In genomic region chr3:149214702-149215101, GRCh38 we compare ENCODE assay signal across 15 cellular contexts. TPM values are rescaled to one million over a fixed set of nuclear protein-coding genes. Genes with fewer than 3 reads are reported as not detected.
A peak's percentile ranks its signal among the peaks of the same experiment; 100 is the strongest.
DNase-seq lines count a peak whose midpoint lies in the region; ATAC-seq, FAIRE-seq and TF ChIP-seq lines count a peak whose summit lies in the region.
"Had no signal": no experiment of that assay in that cellular context is flagged by ENCODE, and none has a peak within 500 bp of the region (broad histone marks: within the 10 kb centered on the region; RNA-seq: fewer than 3 reads in every experiment).

No MANE protein-coding gene starts in this region.

- peak overlapping the region; percentile 35; the same call in 1 of the 2 replicates for H2AFZ ChIP-seq in GM23338

- no peak for TF ChIP-seq RAD21 in A549 (conservative IDR thresholded peaks at IDR 0.05 in 1 of 2, IDR thresholded peaks at IDR 0.05 in 1 of 2)

- CTCF ChIA-PET in A549 (lab: Yijun Ruan, JAX): no interaction called here
- CTCF ChIA-PET in Panc1 (lab: Charles Lee): no interaction called here

- WGBS in A549 (ENCODE audit: missing lambda C conversion rate): 9% methylated on average over 1 of the region's 1 CpG
- 36% methylated on average over 1 of the region's 1 CpG for WGBS in right lobe of liver (ENCODE audit: insufficient coverage, low coverage, low lambda C conversion rate, missing lambda C conversion rate)

- H4K20me1 ChIP-seq in GM23338 (replicated peaks; ENCODE audit: insufficient read depth): no peaks in the 10 kb centered on the region

- BruUV-seq in Panc1 (replicated peaks; lab: Mats Ljungman, UMichigan): no TSS peak

- H3K79me2 ChIP-seq in GM23338 (replicated peaks; ENCODE audit: insufficient read depth): no peaks in the 10 kb centered on the region

- H3K36me3 Mint-ChIP-seq in GM23338 (ENCODE audit: low read depth): peaks cover 3% of the 10 kb centered on the region; the same call in 1 of the 3 replicates
- H3K36me3 Mint-ChIP-seq: CD8-positive, alpha-beta T cell had no signal

- TF ChIP-seq CTCF in A549 (IDR thresholded peaks at IDR 0.05): no peak
- no peak for TF ChIP-seq CTCF in GM23338 (conservative IDR thresholded peaks at IDR 0.05; ENCODE audit: low read depth in 2 of 2)
- no peak for TF ChIP-seq CTCF in Panc1 (IDR thresholded peaks at IDR 0.05)
- TF ChIP-seq CTCF in right lobe of liver (IDR thresholded peaks at IDR 0.05): no peak
- TF ChIP-seq CTCF in lower lobe of right lung (IDR thresholded peaks at IDR 0.05): no peak
- TF ChIP-seq CTCF in GM20000 (IDR thresholded peaks at IDR 0.05; ENCODE audit: extremely low read depth, missing control alignments): no peak

- 0 out of 2 replicates have a peak, but pooled peaks cover 3% of the 10 kb centered on the region for H3K9me2 ChIP-seq in GM23338 (ENCODE audit: insufficient read depth)

- peak overlapping the region; percentile 56 for H3K4me2 ChIP-seq in A549
- H3K4me2 ChIP-seq in GM23338: no peak overlapping the region

- H3K4me1 ChIP-seq in A549: peaks cover 34% of the 10 kb centered on the region
- H3K4me1 ChIP-seq in GM23338 (ENCODE audit: insufficient read depth): peaks cover 7% of the 10 kb centered on the region
- H3K4me1 ChIP-seq in Panc1 (ENCODE audit: control insufficient read depth, insufficient read depth, low read length): peaks cover 33% of the 10 kb centered on the region
- peaks cover 0 to 24% (median 6%) of the 10 kb centered on the region in 4 donors for H3K4me1 ChIP-seq in right lobe of liver
- peaks cover 21% of the 10 kb centered on the region for H3K4me1 ChIP-seq in lower lobe of right lung

- no peak overlapping the region for H3K4me3 ChIP-seq in A549
- H3K4me3 ChIP-seq in GM23338: no peak overlapping the region
- H3K4me3 ChIP-seq in Panc1 (ENCODE audit: low read depth in 2 of 2, low read length in 2 of 2): no peak overlapping the region
- H3K4me3 ChIP-seq in right lobe of liver: peak overlapping the region in 2 of 3 donors; percentile 61 to 63
- no peak overlapping the region for H3K4me3 ChIP-seq in lower lobe of right lung

- TF ChIP-seq POLR2A in A549 (IDR thresholded peaks at IDR 0.05; ENCODE audit: low read length) (no peak), right lobe of liver (IDR thresholded peaks at IDR 0.05) (peak; percentile 18), GM12892 (IDR thresholded peaks at IDR 0.05; ENCODE audit: low read depth, low read length) (no peak)

- H3K9me3 ChIP-seq in A549: no peaks in the 10 kb centered on the region
- H3K9me3 ChIP-seq in Panc1 (ENCODE audit: control insufficient read depth, insufficient read depth, low read depth, low read length): no peaks in the 10 kb centered on the region
- H3K9me3 ChIP-seq in right lobe of liver: no peaks in the 10 kb centered on the region
- no peaks in the 10 kb centered on the region for H3K9me3 ChIP-seq in lower lobe of right lung
- H3K9me3 ChIP-seq: BE2C had no signal

- H3K9me3 Mint-ChIP-seq in GM23338: no peaks in the 10 kb centered on the region
- H3K9me3 Mint-ChIP-seq: CD8-positive, alpha-beta T cell had no signal

- peaks cover 3% of the 10 kb centered on the region for H3K27me3 Mint-ChIP-seq in GM23338 (ENCODE audit: insufficient read depth, low read depth, poor library complexity)

- FAIRE-seq in A549 (lab: Jason Lieb, UNC) (no peak), GM12892 (lab: Jason Lieb, UNC) (no peak)

- ATAC-seq in A549 (peak in 1 of 2 experiments; percentile 51; a peak in 3 of 6 replicates), GM23338 (no peak), Panc1 (no peak), right lobe of liver (peak; percentile 20 to 78 (median 64)), lower lobe of right lung (no peak)
- ATAC-seq: CD8-positive, alpha-beta T cell; PC-3 had no signal

- no peaks in the 10 kb centered on the region for H3K27me3 ChIP-seq in GM23338 (ENCODE audit: insufficient read depth)
- no peaks in the 10 kb centered on the region for H3K27me3 ChIP-seq in Panc1 (ENCODE audit: control insufficient read depth, insufficient read depth, low read length)
- H3K27me3 ChIP-seq in right lobe of liver: no peaks in the 10 kb centered on the region
- no peaks in the 10 kb centered on the region for H3K27me3 ChIP-seq in lower lobe of right lung (ENCODE audit: low read depth)
- H3K27me3 ChIP-seq: BE2C had no signal

- POLR2A ChIA-PET in A549 (lab: Yijun Ruan, JAX): interaction anchor here (0.5 kb wide), 1 partner anchor 31 kb away, joined by 3 read pairs; no protein-coding TSS in a partner anchor
- POLR2A ChIA-PET in Panc1 (lab: Charles Lee): no interaction called here

- H3F3A ChIP-seq in GM23338 (replicated peaks; ENCODE audit: low read depth): no peaks in the 10 kb centered on the region

- no peak overlapping the region for H3K27ac Mint-ChIP-seq in GM23338
- H3K27ac Mint-ChIP-seq: CD8-positive, alpha-beta T cell had no signal

- no peak for TF ChIP-seq EP300 in A549 (IDR thresholded peaks at IDR 0.05)

- H3K36me3 ChIP-seq in GM23338 (ENCODE audit: insufficient read depth) (no peaks in the 10 kb centered on the region), Panc1 (ENCODE audit: control insufficient read depth, insufficient read depth, low read length) (no peaks in the 10 kb centered on the region), right lobe of liver (peaks cover 0 to 30% (median 14%) of the 10 kb centered on the region in 4 donors), lower lobe of right lung (no peaks in the 10 kb centered on the region)
- H3K36me3 ChIP-seq: BE2C had no signal

- in situ Hi-C loops in Panc1 (cut with HindIII; ENCODE audit: low pct_unique_long_range_greater_than_20kb, low sequenced_read_pairs): no loop called here

- H3K4me1 Mint-ChIP-seq in GM23338: peaks cover 13% of the 10 kb centered on the region

- H3K27ac ChIP-seq in A549: peak overlapping the region; percentile 57 to 62
- no peak overlapping the region for H3K27ac ChIP-seq in GM23338 (ENCODE audit: low read depth)
- H3K27ac ChIP-seq in Panc1 (ENCODE audit: low read length): peak overlapping the region; percentile 77
- H3K27ac ChIP-seq in right lobe of liver: peak overlapping the region; percentile 7 to 94 (median 89)
- no peak overlapping the region for H3K27ac ChIP-seq in lower lobe of right lung

- peak in 1 of 2 experiments; percentile 49 for DNase-seq in A549 (ENCODE audit: low read depth in 1 of 2, low spot score in 1 of 2)
- DNase-seq in GM23338 (ENCODE audit: low spot score): no peak
- DNase-seq in Panc1 (ENCODE audit: low read depth, low spot score): no peak
- DNase-seq in right lobe of liver: peak in 1 of 3 donors; percentile 73
- no peak for DNase-seq in lower lobe of right lung
- no peak for DNase-seq in GM12892 (ENCODE audit: insufficient read length)
- DNase-seq in head of caudate nucleus: no peak
- no peak for DNase-seq in GM20000 (ENCODE audit: low spot score)
- DNase-seq: BE2C; CD8-positive, alpha-beta T cell; DMS 273 treated with DMSO at 0.1 percent for 48 hours; H7; NCI-H510A treated with DMSO at 0.1 percent for 48 hours; PC-3 had no signal

- no peak overlapping the region for H3K4me3 Mint-ChIP-seq in GM23338
- H3K4me3 Mint-ChIP-seq: CD8-positive, alpha-beta T cell had no signal

- intact Hi-C loops in Panc1 (cut with micrococcal nuclease; ENCODE audit: unreplicated experiment): no loop called here
- intact Hi-C loops in right lobe of liver (cut with DNase I): no loop called here
- intact Hi-C loops in lower lobe of right lung (cut with DNase I): no loop called here
- intact Hi-C loops in head of caudate nucleus (cut with DNase I): no loop called here

TF ChIP-seq in A549, 52 proteins besides CTCF, POLR2A, EP300 and RAD21:
- TF ChIP-seq BCL3 (IDR thresholded peaks at IDR 0.05): no peak

TF ChIP-seq in GM23338, 12 proteins besides CTCF, POLR2A, EP300 and RAD21 (continues in another document):
- TF ChIP-seq ZNF114 (CRISPR knock-in tag; IDR thresholded peaks at IDR 0.05) (no peak), ZNF331 (CRISPR knock-in tag; IDR thresholded peaks at IDR 0.05; ENCODE audit: low read depth) (no peak)

RNA-seq across cellular contexts. Expression of gene CP, which starts 6.9 kb away (rescaled TPM):
- polyA plus RNA-seq in A549 (2011; rRNA removed) (42.6 and 60.3 TPM in 2 replicates), A549 (2017; fragmentation: RNase III; extraction: RNeasy Plus Mini Kit Qiagen cat#74134 plus additional on column Dnase treatment) (2.6 to 5.2 TPM (median 5.1 TPM) in 3 replicates), GM23338 (2016; fragmentation: Nextera tagmentation; extraction: Ambion mirVana) (2.3 and 3.6 TPM in 2 replicates)
- 0.75 and 1.0 TPM in 2 replicates for polyA plus RNA-seq in A549 (2012; cell fraction: cytosol; rRNA removed)
- 0.79 and 0.92 TPM in 2 replicates for polyA plus RNA-seq in A549 (2012; cell fraction: nucleus; rRNA removed)
- 25.6 and 34.4 TPM in 2 replicates for polyA minus RNA-seq in A549 (2011; rRNA and poly(A)+ RNA removed)
- total RNA-seq in GM23338 (2014; rRNA removed; shearing (Covaris generic)): 2.8 and 3.3 TPM in 2 replicates
- total RNA-seq in Panc1 (2021; ENCODE audit: unreplicated experiment) (5.8 TPM), right lobe of liver (1,000 to 10,000 TPM; 1,086 to 3,257 (median 1,852) TPM), lower lobe of right lung (48.9 TPM)
- 15.2 TPM for polyA plus RNA-seq in Panc1 (2012; ENCODE audit: insufficient read length)
- not detected for polyA plus RNA-seq in GM12892 (2012; ENCODE audit: missing spikeins)
- total RNA-seq: CD8-positive, alpha-beta T cell; Daoy had no signal

Comparison
In these comparisons a context has a peak if more than half of its experiments do, and no peak if none do; other contexts are left out.
1. ATAC-seq: peak in right lobe of liver (4 of 4); none in GM23338 (single experiment), Panc1 (single experiment) and lower lobe of right lung (0 of 2).
2. H3K27ac ChIP-seq: peak in A549 (2 of 2), Panc1 (single experiment) and right lobe of liver (3 of 3); none in GM23338 (single experiment) and lower lobe of right lung (single experiment).
3. H3K4me3 ChIP-seq: peak in right lobe of liver (2 of 3); none in A549 (single experiment), GM23338 (single experiment), Panc1 (0 of 2) and lower lobe of right lung (single experiment).
4. RNA of gene CP, which starts 6.9 kb away (total RNA-seq): 1,086 to 3,257 TPM in right lobe of liver; 48.9 TPM in lower lobe of right lung (single experiment), 5.8 TPM in Panc1 (single experiment) and 2.8 to 3.3 TPM in GM23338; every median in the first group is over 10 times any median in the second.